In the genomic region with DNA sequence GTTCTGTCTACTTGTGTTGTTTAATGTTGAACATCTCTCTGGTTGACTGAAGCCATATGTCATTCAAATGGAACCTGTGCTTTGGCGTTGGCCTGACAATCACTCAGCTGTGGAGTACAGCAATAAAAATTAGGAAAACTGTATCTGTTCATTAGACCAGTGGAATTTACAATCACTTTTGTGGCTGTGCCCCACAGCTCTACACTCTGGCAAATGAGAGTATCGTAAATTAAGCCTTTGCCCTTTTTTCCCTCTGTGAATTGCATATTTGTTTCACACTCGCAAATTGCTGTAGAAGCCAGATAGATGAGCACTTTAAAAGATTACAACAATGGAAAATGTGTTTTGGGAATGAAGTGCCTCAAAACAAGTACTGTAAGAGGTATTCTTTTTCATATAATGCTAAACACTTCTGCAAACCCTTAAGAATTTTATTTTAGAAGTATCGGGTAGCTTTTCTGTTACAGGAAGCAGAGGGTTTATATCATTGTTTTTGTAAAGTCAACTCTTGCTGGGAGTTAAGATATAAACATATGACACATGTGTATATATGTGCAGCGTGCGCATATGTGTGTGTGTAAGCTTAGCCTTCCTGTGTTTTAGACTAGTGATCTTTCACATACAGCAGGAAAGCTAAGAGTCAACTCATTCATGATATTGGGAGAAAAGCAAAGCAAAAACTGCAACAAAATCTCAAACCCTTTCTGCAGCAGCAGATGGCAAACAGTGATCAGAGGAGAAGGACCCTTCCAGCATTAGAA, we compare ENCODE assay signal across 2 cellular contexts.
TF ChIP-seq lines count a peak whose summit lies in the region.

No MANE protein-coding gene starts in this region.

TF ChIP-seq in GM23338, 12 proteins besides CTCF, POLR2A, EP300 and RAD21:
- TF ChIP-seq, protein P1, sequence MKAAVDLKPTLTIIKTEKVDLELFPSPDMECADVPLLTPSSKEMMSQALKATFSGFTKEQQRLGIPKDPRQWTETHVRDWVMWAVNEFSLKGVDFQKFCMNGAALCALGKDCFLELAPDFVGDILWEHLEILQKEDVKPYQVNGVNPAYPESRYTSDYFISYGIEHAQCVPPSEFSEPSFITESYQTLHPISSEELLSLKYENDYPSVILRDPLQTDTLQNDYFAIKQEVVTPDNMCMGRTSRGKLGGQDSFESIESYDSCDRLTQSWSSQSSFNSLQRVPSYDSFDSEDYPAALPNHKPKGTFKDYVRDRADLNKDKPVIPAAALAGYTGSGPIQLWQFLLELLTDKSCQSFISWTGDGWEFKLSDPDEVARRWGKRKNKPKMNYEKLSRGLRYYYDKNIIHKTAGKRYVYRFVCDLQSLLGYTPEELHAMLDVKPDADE (IDR thresholded peaks at IDR 0.05), result no peak
- TF ChIP-seq POLR2AphosphoS5 (IDR thresholded peaks at IDR 0.05; ENCODE audit: low read depth), result no peak
- no peak for TF ChIP-seq EZH2 (IDR thresholded peaks at IDR 0.05; ENCODE audit: low read depth, unreplicated experiment)
- no peak for TF ChIP-seq ZNF331 (CRISPR knock-in tag; IDR thresholded peaks at IDR 0.05; ENCODE audit: low read depth)

TF ChIP-seq in endothelial cell of umbilical vein, 7 proteins besides CTCF, POLR2A, EP300 and RAD21:
- no peak for TF ChIP-seq POLR2AphosphoS5 (IDR thresholded peaks at IDR 0.05; ENCODE audit: insufficient read depth, low read depth, low read length)
- no peak for TF ChIP-seq GATA2 (IDR thresholded peaks at IDR 0.05; ENCODE audit: insufficient read depth, insufficient read length, low read depth, low read length)
- TF ChIP-seq MYC (IDR thresholded peaks at IDR 0.05; ENCODE audit: low read depth, low read length), result no peak
- no peak for TF ChIP-seq JUN (IDR thresholded peaks at IDR 0.05; ENCODE audit: borderline replicate concordance, insufficient read depth, insufficient read length, low read depth)
- no peak for TF ChIP-seq FOS (IDR thresholded peaks at IDR 0.05; ENCODE audit: borderline replicate concordance, insufficient read depth, low read length)
- TF ChIP-seq, protein P2, sequence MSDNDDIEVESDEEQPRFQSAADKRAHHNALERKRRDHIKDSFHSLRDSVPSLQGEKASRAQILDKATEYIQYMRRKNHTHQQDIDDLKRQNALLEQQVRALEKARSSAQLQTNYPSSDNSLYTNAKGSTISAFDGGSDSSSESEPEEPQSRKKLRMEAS (IDR thresholded peaks at IDR 0.05; ENCODE audit: insufficient read depth, insufficient read length), result no peak
